Comparison of ENCODE assay signal across 10 cellular contexts in genomic region chr15:92161039-92161670, GRCh38.
A peak's percentile ranks its signal among the peaks of the same experiment; 100 is the strongest.
DNase-seq lines count a peak whose midpoint lies in the region; ATAC-seq and TF ChIP-seq lines count a peak whose summit lies in the region.
"Had no signal": no experiment of that assay in that cellular context is flagged by ENCODE, and none has a peak within 500 bp of the region (broad histone marks: within the 10 kb centered on the region; RNA-seq: fewer than 3 reads in every experiment).

No MANE protein-coding gene starts in this region.

- ATAC-seq in HG02870 (IDR thresholded peaks at IDR 0.05; ENCODE audit: unreplicated experiment) (peak; percentile 93), SK-N-SH treated with all-trans-retinoic acid at 6 μM for 48 hours (no peak)

- no peaks in the 10 kb centered on the region for H3K27me3 ChIP-seq in brain microvascular endothelial cell (replicated peaks)
- H3K27me3 ChIP-seq: transverse colon had no signal

- CTCF ChIA-PET in activated naive CD4-positive, alpha-beta T cell treated with anti-CD3 and anti-CD28 coated beads, Interleukin-2, amount 10 ng/mL, durations not matched to agents 7 days and 5 days (lab: Charles Lee) = interaction anchor here (0.7 kb wide), 1 partner anchor 1843 kb away, joined by 3 read pairs; no protein-coding TSS in a partner anchor

- H3K27ac ChIP-seq in brain microvascular endothelial cell = no peak overlapping the region
- H3K27ac ChIP-seq: transverse colon had no signal

- no peak for TF ChIP-seq CTCF in brain microvascular endothelial cell (IDR thresholded peaks at IDR 0.05; ENCODE audit: low read depth, low read length, missing control alignments)

- no peaks in the 10 kb centered on the region for H3K27me3 Mint-ChIP-seq in activated naive CD4-positive, alpha-beta T cell treated with anti-CD3 and anti-CD28 coated beads, Interleukin-2, amount 10 ng/mL, durations not matched to agents 7 days and 5 days
- H3K27me3 Mint-ChIP-seq: T-cell had no signal

- in situ Hi-C loops in brain microvascular endothelial cell (cut with HindIII; ENCODE audit: low pct_ligation_motif_present, low sequenced_read_pairs) = no loop called here

- no peak for DNase-seq in activated naive CD4-positive, alpha-beta T cell treated with anti-CD3 and anti-CD28 coated beads, Interleukin-2, amount 10 ng/mL, durations not matched to agents 7 days and 5 days
- no peak for DNase-seq in activated naive CD4-positive, alpha-beta T cell treated with anti-CD3 and anti-CD28 coated beads, Interleukin-2, amount 50 U/mL, for 16 hours
- DNase-seq in MV-4-11 (lab: John Stamatoyannopoulos, UW) (peak; percentile 54), brain microvascular endothelial cell (no peak)
- DNase-seq in stimulated activated naive CD4-positive, alpha-beta T cell (lab: John Stamatoyannopoulos, UW) = no peak
- DNase-seq in activated CD8-positive, alpha-beta memory T cell treated with anti-CD3 and anti-CD28 coated beads for 24 hours = no peak
- DNase-seq: T-cell, transverse colon had no signal

- H3K36me3 ChIP-seq in brain microvascular endothelial cell (replicated peaks) = no peaks in the 10 kb centered on the region
- H3K36me3 ChIP-seq: transverse colon had no signal

- H3K4me3 ChIP-seq in brain microvascular endothelial cell (ENCODE audit: low read depth, low read length) = no peak overlapping the region
- H3K4me3 ChIP-seq: transverse colon had no signal

- no peaks in the 10 kb centered on the region for H3K9me3 Mint-ChIP-seq in activated naive CD4-positive, alpha-beta T cell treated with anti-CD3 and anti-CD28 coated beads, Interleukin-2, amount 10 ng/mL, durations not matched to agents 7 days and 5 days
- H3K9me3 Mint-ChIP-seq: T-cell had no signal

- H3K27ac Mint-ChIP-seq in activated naive CD4-positive, alpha-beta T cell treated with anti-CD3 and anti-CD28 coated beads, Interleukin-2, amount 10 ng/mL, durations not matched to agents 7 days and 5 days = peak overlapping the region; percentile 72
- H3K27ac Mint-ChIP-seq: T-cell had no signal

- peaks cover 29% of the 10 kb centered on the region for H3K36me3 Mint-ChIP-seq in activated naive CD4-positive, alpha-beta T cell treated with anti-CD3 and anti-CD28 coated beads, Interleukin-2, amount 10 ng/mL, durations not matched to agents 7 days and 5 days

- no peak overlapping the region for H3K4me3 Mint-ChIP-seq in activated naive CD4-positive, alpha-beta T cell treated with anti-CD3 and anti-CD28 coated beads, Interleukin-2, amount 10 ng/mL, durations not matched to agents 7 days and 5 days
- H3K4me3 Mint-ChIP-seq: T-cell had no signal

- peaks cover 23% of the 10 kb centered on the region for H3K4me1 Mint-ChIP-seq in activated naive CD4-positive, alpha-beta T cell treated with anti-CD3 and anti-CD28 coated beads, Interleukin-2, amount 10 ng/mL, durations not matched to agents 7 days and 5 days

TF ChIP-seq in SK-N-SH treated with all-trans-retinoic acid at 6 μM for 48 hours, 23 proteins besides CTCF, POLR2A, EP300 and RAD21:
- TF ChIP-seq CSRNP3 (CRISPR knock-in tag; IDR thresholded peaks at IDR 0.05) (no peak), ESRRG (CRISPR knock-in tag; IDR thresholded peaks at IDR 0.05) (no peak)
